In the genomic region with DNA sequence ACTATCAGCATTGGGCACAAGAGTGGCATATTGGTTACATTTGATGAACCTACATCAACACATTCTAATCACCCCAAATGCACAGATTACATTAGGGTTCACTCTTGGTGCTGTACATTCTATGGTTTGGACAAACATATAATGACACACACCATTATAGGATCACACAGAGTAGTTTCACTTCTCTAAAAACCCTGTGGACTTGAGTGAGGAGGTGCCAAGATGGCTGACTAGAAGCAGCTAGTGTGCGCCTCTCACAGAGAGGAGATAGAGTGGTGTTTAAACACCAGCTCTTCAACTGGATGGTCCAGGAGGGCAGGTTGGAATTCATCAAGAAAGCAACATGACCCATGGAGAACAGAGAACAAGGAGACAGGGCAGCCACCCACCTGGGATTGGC, we compare ENCODE assay signal across 1 cellular context.
TF ChIP-seq lines count a peak whose summit lies in the region.

No MANE protein-coding gene starts in this region.

TF ChIP-seq in SK-N-SH treated with all-trans-retinoic acid at 6 μM for 48 hours, 23 proteins besides CTCF, POLR2A, EP300 and RAD21 (continued from another document):
- TF ChIP-seq PATZ1 (CRISPR knock-in tag; IDR thresholded peaks at IDR 0.05; ENCODE audit: borderline replicate concordance) (no peak), TCF4 (CRISPR knock-in tag; IDR thresholded peaks at IDR 0.05; ENCODE audit: borderline replicate concordance) (no peak), ZNF565 (CRISPR knock-in tag; conservative IDR thresholded peaks at IDR 0.05; ENCODE audit: low read depth) (no peak), OSR1 (CRISPR knock-in tag; IDR thresholded peaks at IDR 0.05) (no peak), ZFP30 (CRISPR knock-in tag; IDR thresholded peaks at IDR 0.05) (no peak), ZNF70 (CRISPR knock-in tag; IDR thresholded peaks at IDR 0.05) (no peak), ARNTL (CRISPR knock-in tag; IDR thresholded peaks at IDR 0.05; ENCODE audit: borderline replicate concordance, low read depth) (no peak)
- TF ChIP-seq, protein P1, sequence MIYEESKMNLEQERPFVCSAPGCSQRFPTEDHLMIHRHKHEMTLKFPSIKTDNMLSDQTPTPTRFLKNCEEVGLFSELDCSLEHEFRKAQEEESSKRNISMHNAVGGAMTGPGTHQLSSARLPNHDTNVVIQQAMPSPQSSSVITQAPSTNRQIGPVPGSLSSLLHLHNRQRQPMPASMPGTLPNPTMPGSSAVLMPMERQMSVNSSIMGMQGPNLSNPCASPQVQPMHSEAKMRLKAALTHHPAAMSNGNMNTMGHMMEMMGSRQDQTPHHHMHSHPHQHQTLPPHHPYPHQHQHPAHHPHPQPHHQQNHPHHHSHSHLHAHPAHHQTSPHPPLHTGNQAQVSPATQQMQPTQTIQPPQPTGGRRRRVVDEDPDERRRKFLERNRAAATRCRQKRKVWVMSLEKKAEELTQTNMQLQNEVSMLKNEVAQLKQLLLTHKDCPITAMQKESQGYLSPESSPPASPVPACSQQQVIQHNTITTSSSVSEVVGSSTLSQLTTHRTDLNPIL (CRISPR knock-in tag; IDR thresholded peaks at IDR 0.05; ENCODE audit: low read depth) = no peak
- TF ChIP-seq, protein P2, sequence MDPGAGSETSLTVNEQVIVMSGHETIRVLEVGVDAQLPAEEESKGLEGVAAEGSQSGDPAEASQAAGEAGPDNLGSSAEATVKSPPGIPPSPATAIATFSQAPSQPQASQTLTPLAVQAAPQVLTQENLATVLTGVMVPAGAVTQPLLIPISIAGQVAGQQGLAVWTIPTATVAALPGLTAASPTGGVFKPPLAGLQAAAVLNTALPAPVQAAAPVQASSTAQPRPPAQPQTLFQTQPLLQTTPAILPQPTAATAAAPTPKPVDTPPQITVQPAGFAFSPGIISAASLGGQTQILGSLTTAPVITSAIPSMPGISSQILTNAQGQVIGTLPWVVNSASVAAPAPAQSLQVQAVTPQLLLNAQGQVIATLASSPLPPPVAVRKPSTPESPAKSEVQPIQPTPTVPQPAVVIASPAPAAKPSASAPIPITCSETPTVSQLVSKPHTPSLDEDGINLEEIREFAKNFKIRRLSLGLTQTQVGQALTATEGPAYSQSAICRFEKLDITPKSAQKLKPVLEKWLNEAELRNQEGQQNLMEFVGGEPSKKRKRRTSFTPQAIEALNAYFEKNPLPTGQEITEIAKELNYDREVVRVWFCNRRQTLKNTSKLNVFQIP (CRISPR knock-in tag; IDR thresholded peaks at IDR 0.05; ENCODE audit: borderline replicate concordance, low read depth) = no peak
